8 cellular contexts compared by ENCODE assay signal in the genomic region with DNA sequence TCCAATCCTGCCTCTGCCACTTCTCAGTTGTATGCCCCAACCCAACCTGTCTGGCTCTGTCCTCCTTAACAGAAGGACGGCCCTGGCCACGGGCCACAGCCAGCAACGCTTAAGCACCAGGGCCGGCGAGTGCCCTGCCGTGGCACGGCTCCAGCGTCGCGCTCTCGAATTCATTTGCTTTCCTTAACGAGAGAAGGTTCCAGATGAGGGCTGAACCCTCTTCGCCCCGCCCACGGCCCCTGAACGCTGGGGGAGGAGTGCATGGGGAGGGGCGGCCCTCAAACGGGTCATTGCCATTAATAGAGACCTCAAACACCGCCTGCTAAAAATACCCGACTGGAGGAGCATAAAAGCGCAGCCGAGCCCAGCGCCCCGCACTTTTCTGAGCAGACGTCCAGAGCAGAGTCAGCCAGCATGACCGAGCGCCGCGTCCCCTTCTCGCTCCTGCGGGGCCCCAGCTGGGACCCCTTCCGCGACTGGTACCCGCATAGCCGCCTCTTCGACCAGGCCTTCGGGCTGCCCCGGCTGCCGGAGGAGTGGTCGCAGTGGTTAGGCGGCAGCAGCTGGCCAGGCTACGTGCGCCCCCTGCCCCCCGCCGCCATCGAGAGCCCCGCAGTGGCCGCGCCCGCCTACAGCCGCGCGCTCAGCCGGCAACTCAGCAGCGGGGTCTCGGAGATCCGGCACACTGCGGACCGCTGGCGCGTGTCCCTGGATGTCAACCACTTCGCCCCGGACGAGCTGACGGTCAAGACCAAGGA. TPM values are rescaled to one million over a fixed set of nuclear protein-coding genes. Genes with fewer than 3 reads are reported as not detected.
A peak's percentile ranks its signal among the peaks of the same experiment; 100 is the strongest.
DNase-seq lines count a peak whose midpoint lies in the region; ATAC-seq and TF ChIP-seq lines count a peak whose summit lies in the region.

A gene (plus strand): TSS at position 375 of the 758 bp plus-strand sequence. CDS start 40 bp downstream, at position 415.

- no peaks in the 10 kb centered on the region for H3K36me3 ChIP-seq in prostate gland

- peak within 1 kb of the TSS; percentile 95 for H3K27ac Mint-ChIP-seq in T-helper 17 cell

- H3K4me1 Mint-ChIP-seq in T-helper 17 cell = peaks cover 11% of the 10 kb centered on the region

- POLR2A ChIA-PET in HEK293T (lab: Yijun Ruan, JAX) = interaction anchor here (0.8 to 1.5 kb wide), 5 partner anchors 8 to 255 kb away, joined by 3 to 5 read pairs (median 4); a partner anchor contains a TSS

- TF ChIP-seq CTCF in prostate gland (IDR thresholded peaks at IDR 0.05) = peak in 2 of 4 experiments; percentile 18 to 27

- peak within 1 kb of the TSS; percentile 92 for H3K4me3 Mint-ChIP-seq in T-helper 17 cell

- peak; percentile 97 for TF ChIP-seq POLR2A in prostate gland (IDR thresholded peaks at IDR 0.05)

- ATAC-seq in T-helper 17 cell (peak; percentile 71), right cardiac atrium (peak; percentile 89)

- H3K27ac ChIP-seq in right cardiac atrium (ENCODE audit: low read length) (peak within 1 kb of the TSS; percentile 78), prostate gland (peak within 1 kb of the TSS; percentile 100)

- H3K4me3 ChIP-seq in right cardiac atrium (ENCODE audit: low read length) (peak within 1 kb of the TSS; percentile 70), prostate gland (peak within 1 kb of the TSS; percentile 97 to 100)

- H3K36me3 Mint-ChIP-seq in T-helper 17 cell (ENCODE audit: low read depth) = no peaks in the 10 kb centered on the region

- DNase-seq in ELR (ENCODE audit: low read depth) (peak; percentile 75), HEK293T (ENCODE audit: extremely low spot score) (peak; percentile 48), NCI-H146 (lab: John Stamatoyannopoulos, UW) (peak; percentile 82), T-helper 17 cell (peak; percentile 41 to 63 (median 54)), astrocyte of the hippocampus (ENCODE audit: low read depth, low spot score) (peak; percentile 95), right cardiac atrium (peak; percentile 96 to 98 (median 98)), prostate gland (ENCODE audit: low spot score) (peak; percentile 95), AML-193 (lab: John Stamatoyannopoulos, UW) (no peak)

- CTCF ChIA-PET in HEK293T (lab: Yijun Ruan, JAX) = interaction anchor here (0.6 to 0.9 kb wide), 3 partner anchors 11 to 236 kb away, joined by 3 to 4 read pairs (median 3); no protein-coding TSS in a partner anchor

- H3K4me1 ChIP-seq in right cardiac atrium (ENCODE audit: control insufficient read depth, insufficient read depth, low read length) = peaks cover 3% of the 10 kb centered on the region
- peaks cover 24% of the 10 kb centered on the region for H3K4me1 ChIP-seq in prostate gland (replicated peaks)

- intact Hi-C loops in right cardiac atrium (cut with DNase I) (no loop called here), prostate gland (cut with DNase I) (no loop called here)

- WGBS in right cardiac atrium = under 1% methylated on average over 65 of the region's 65 CpGs
- under 1% methylated on average over 55 of the region's 65 CpGs for WGBS in prostate gland

- no peaks in the 10 kb centered on the region for H3K27me3 Mint-ChIP-seq in T-helper 17 cell

- H3K9me3 ChIP-seq in T-helper 17 cell (ENCODE audit: control insufficient read depth, low read length, poor library complexity, severe bottlenecking) (no peaks in the 10 kb centered on the region), right cardiac atrium (ENCODE audit: control insufficient read depth, low read length) (no peaks in the 10 kb centered on the region), prostate gland (no peaks in the 10 kb centered on the region)

- H3K27me3 ChIP-seq in right cardiac atrium (ENCODE audit: control insufficient read depth, insufficient read depth) (no peaks in the 10 kb centered on the region), prostate gland (replicated peaks; ENCODE audit: insufficient read depth) (no peaks in the 10 kb centered on the region)

TF ChIP-seq in HEK293T, 16 proteins besides CTCF, POLR2A, EP300 and RAD21:
- TF ChIP-seq L3MBTL2 (conservative IDR thresholded peaks at IDR 0.05) = peak; percentile 52; the same call in 1 of the 2 replicates
- no peak for TF ChIP-seq SP1 (IDR thresholded peaks at IDR 0.05)
- TF ChIP-seq, protein P1, sequence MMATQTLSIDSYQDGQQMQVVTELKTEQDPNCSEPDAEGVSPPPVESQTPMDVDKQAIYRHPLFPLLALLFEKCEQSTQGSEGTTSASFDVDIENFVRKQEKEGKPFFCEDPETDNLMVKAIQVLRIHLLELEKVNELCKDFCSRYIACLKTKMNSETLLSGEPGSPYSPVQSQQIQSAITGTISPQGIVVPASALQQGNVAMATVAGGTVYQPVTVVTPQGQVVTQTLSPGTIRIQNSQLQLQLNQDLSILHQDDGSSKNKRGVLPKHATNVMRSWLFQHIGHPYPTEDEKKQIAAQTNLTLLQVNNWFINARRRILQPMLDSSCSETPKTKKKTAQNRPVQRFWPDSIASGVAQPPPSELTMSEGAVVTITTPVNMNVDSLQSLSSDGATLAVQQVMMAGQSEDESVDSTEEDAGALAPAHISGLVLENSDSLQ (IDR thresholded peaks at IDR 0.05) = no peak; the same call in 1 of the 2 replicates

RNA-seq across cellular contexts. Expression of the gene that starts here (rescaled TPM):
- 10 to 100 TPM; 25.8 to 33.2 TPM for total RNA-seq in T-helper 17 cell
- 1,000 to 10,000 TPM; 1,069 to 1,850 (median 1,464) TPM for total RNA-seq in right cardiac atrium
- 2,464 TPM for polyA plus RNA-seq in right cardiac atrium
- 100 to 1,000 TPM; 781 to 833 TPM for total RNA-seq in prostate gland

Comparison
In these comparisons a context has a peak if more than half of its experiments do, and no peak if none do; other contexts are left out.
1. RNA of the gene that starts here (total RNA-seq): 1,069 to 1,850 TPM in right cardiac atrium and 781 to 833 TPM in prostate gland; 25.8 to 33.2 TPM in T-helper 17 cell; every median in the first group is over 10 times any median in the second.
2. DNase-seq: peak in ELR (single experiment), HEK293T (single experiment), NCI-H146 (single experiment), T-helper 17 cell (3 of 3), astrocyte of the hippocampus (single experiment), right cardiac atrium (3 of 3) and prostate gland (single experiment); none in AML-193 (0 of 2).